9 cellular contexts compared by ENCODE assay signal in the genomic region with DNA sequence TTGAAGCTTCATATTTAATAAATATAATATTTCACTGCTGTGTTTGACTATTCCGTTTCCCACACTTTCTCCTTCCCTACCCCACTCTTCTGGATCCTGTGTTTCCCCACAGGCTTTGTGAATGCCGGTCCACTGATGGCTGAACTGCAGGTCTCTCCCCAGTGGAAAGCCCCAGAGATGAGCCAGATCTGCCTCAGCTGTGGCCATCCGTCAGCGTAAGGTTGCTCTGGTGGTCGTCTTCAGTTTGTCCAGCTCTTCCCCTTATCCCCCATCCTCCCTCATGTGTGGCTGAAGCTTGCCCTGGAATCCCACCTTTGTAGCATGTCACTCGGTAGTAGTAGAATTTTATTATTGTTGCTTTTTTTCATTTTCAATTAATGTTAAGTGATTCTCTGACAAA. TPM values are rescaled to one million over a fixed set of nuclear protein-coding genes. Genes with fewer than 3 reads are reported as not detected.
DNase-seq lines count a peak whose midpoint lies in the region; ATAC-seq and TF ChIP-seq lines count a peak whose summit lies in the region.
"Had no signal": no experiment of that assay in that cellular context is flagged by ENCODE, and none has a peak within 500 bp of the region (broad histone marks: within the 10 kb centered on the region; RNA-seq: fewer than 3 reads in every experiment).

No MANE protein-coding gene starts in this region.

- intact Hi-C loops in body of pancreas (cut with DNase I): no loop called here

- peaks cover 2% of the 10 kb centered on the region; the same call in 1 of the 2 replicates for H3K27me3 Mint-ChIP-seq in HFFc6 (ENCODE audit: insufficient read depth)
- H3K27me3 Mint-ChIP-seq in nephron progenitor cell (ENCODE audit: low read depth, poor library complexity): peaks cover 3% of the 10 kb centered on the region

- TF ChIP-seq POLR2A in body of pancreas (IDR thresholded peaks at IDR 0.05): no peak

- H3K4me3 Mint-ChIP-seq in HFFc6: no peak overlapping the region
- no peak overlapping the region for H3K4me3 Mint-ChIP-seq in nephron progenitor cell

- peaks cover 67% of the 10 kb centered on the region for H3K4me1 Mint-ChIP-seq in HFFc6 (ENCODE audit: low read depth)
- peaks cover 41% of the 10 kb centered on the region for H3K4me1 Mint-ChIP-seq in nephron progenitor cell

- H3K27me3 ChIP-seq in ACC112 (ENCODE audit: insufficient read depth, low read length) (no peaks in the 10 kb centered on the region), body of pancreas (no peaks in the 10 kb centered on the region)

- no peak for ATAC-seq in body of pancreas
- ATAC-seq in HG02981 (IDR thresholded peaks at IDR 0.05; ENCODE audit: unreplicated experiment): no peak

- no peak overlapping the region for H2AFZ ChIP-seq in ACC112 (ENCODE audit: low read length, unreplicated experiment)

- no peaks in the 10 kb centered on the region for H3K36me3 ChIP-seq in ACC112 (ENCODE audit: insufficient read depth, low read length)
- H3K36me3 ChIP-seq in body of pancreas (replicated peaks in 1 of 2; ENCODE audit: insufficient read depth in 1 of 2, low read depth in 2 of 2): no peaks in the 10 kb centered on the region

- DNase-seq in HFFc6 (no peak), body of pancreas (no peak), nephron progenitor cell (no peak), DMS 273 (lab: John Stamatoyannopoulos, UW; ENCODE audit: unreplicated experiment) (no peak), NCI-H510A treated with DMSO at 0.1 percent for 48 hours (lab: John Stamatoyannopoulos, UW) (no peak), amniotic stem cell (lab: John Stamatoyannopoulos, UW) (no peak)
- DNase-seq: retina had no signal

- H3K27ac Mint-ChIP-seq in HFFc6: peak overlapping the region; percentile 87
- peak overlapping the region; percentile 89 for H3K27ac Mint-ChIP-seq in nephron progenitor cell

- peak overlapping the region; percentile 95 for H3K27ac ChIP-seq in ACC112 (ENCODE audit: low read depth, low read length)
- H3K27ac ChIP-seq in body of pancreas: peak overlapping the region; percentile 53 to 86 (median 80)

- TF ChIP-seq CTCF in HFFc6 (IDR thresholded peaks at IDR 0.05): no peak
- TF ChIP-seq CTCF in body of pancreas (IDR thresholded peaks at IDR 0.05): no peak
- no peak for TF ChIP-seq CTCF in nephron progenitor cell (IDR thresholded peaks at IDR 0.05)

- H3K9me3 ChIP-seq in body of pancreas: no peaks in the 10 kb centered on the region

- 27 to 31% methylated on average over 6 of the region's 6 CpGs for WGBS in body of pancreas, 2 donors

- H3K4me1 ChIP-seq in ACC112 (ENCODE audit: control insufficient read depth, insufficient read depth, low read length, unreplicated experiment): peaks cover 65% of the 10 kb centered on the region
- H3K4me1 ChIP-seq in body of pancreas: peaks cover 95% of the 10 kb centered on the region

- H3K79me2 ChIP-seq in ACC112 (ENCODE audit: control insufficient read depth, insufficient read depth, low read length, unreplicated experiment): peaks cover 71% of the 10 kb centered on the region

- H3K4me3 ChIP-seq in ACC112 (ENCODE audit: low read depth, low read length) (no peak overlapping the region), body of pancreas (no peak overlapping the region)

- H3K36me3 Mint-ChIP-seq in HFFc6 (ENCODE audit: low read depth) (no peaks in the 10 kb centered on the region), nephron progenitor cell (ENCODE audit: low read depth) (peaks cover 12% of the 10 kb centered on the region)

- no peaks in the 10 kb centered on the region for H3K9me3 Mint-ChIP-seq in HFFc6
- no peaks in the 10 kb centered on the region for H3K9me3 Mint-ChIP-seq in nephron progenitor cell

RNA-seq across cellular contexts. Expression of a gene that starts 11.4 kb away (rescaled TPM):
- 10 to 100 TPM; 27.7 to 37.5 (median 32.7) TPM for total RNA-seq in HFFc6 (2021; fragmentation: NEBNext Ultra II Directional; extraction: Animal tissue kit (Norgen Biotek cat#: 25700))
- 10 to 100 TPM; 21.4 to 24.6 TPM for total RNA-seq in body of pancreas
